ENCODE assay signal across 8 cellular contexts in the genomic region with DNA sequence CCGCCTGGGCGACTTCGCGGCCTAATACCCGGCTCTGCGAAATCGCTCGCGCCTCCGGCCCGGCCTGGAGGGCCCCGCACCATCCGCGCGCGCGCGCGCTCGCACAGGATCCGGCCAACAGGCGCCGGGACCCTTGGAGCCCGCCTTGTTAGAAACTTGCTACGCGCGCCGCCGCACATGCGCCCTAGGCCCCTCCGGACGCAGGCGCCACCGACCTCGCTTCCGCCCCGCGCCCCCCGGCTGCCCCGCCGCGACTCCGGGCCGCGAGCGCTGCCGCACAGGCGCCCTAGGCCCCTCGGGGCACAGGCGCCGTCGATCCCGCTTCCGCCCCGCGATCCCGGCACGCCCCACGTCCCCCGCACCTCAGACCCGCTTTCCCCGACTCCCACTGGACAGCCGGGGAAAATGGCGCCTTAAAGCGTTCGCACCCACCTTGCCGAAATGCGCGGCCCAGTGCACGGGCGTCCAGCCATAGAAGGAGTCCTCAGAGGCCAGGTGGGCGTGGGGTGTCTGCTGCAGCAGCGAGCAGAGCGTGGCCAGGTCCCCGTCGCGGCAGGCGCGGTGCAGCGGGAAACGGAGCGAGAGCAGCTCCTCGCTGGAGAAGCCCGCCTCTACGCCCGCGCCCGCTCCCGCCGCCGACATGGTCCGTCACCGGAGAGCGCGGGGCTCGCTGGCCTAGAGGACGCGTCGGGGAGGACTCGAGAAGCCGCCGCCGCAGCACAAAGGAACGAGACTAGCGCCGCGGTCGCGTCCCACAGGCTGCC. TPM values are rescaled to one million over a fixed set of nuclear protein-coding genes. Genes with fewer than 3 reads are reported as not detected.
DNase-seq lines count a peak whose midpoint lies in the region; ATAC-seq and TF ChIP-seq lines count a peak whose summit lies in the region.

No MANE protein-coding gene starts in this region.

- H3K4me3 ChIP-seq in thoracic aorta: peak overlapping the region; percentile 95

- H3K27me3 Mint-ChIP-seq in activated naive CD4-positive, alpha-beta T cell treated with anti-CD3 and anti-CD28 coated beads, Interleukin-2, amount 10 ng/mL, durations not matched to agents 7 days and 5 days: no peaks in the 10 kb centered on the region
- peaks cover 3% of the 10 kb centered on the region for H3K27me3 Mint-ChIP-seq in glutamatergic neuron (ENCODE audit: unreplicated experiment)
- H3K27me3 Mint-ChIP-seq in osteocyte (ENCODE audit: unreplicated experiment): no peaks in the 10 kb centered on the region

- peak overlapping the region; percentile 95 for H3K27ac Mint-ChIP-seq in activated naive CD4-positive, alpha-beta T cell treated with anti-CD3 and anti-CD28 coated beads, Interleukin-2, amount 10 ng/mL, durations not matched to agents 7 days and 5 days
- H3K27ac Mint-ChIP-seq in glutamatergic neuron (ENCODE audit: unreplicated experiment) (peak overlapping the region; percentile 86), osteocyte (ENCODE audit: unreplicated experiment) (peak overlapping the region; percentile 85)

- peaks cover 27% of the 10 kb centered on the region for H3K36me3 Mint-ChIP-seq in activated naive CD4-positive, alpha-beta T cell treated with anti-CD3 and anti-CD28 coated beads, Interleukin-2, amount 10 ng/mL, durations not matched to agents 7 days and 5 days
- H3K36me3 Mint-ChIP-seq in glutamatergic neuron (ENCODE audit: unreplicated experiment): no peaks in the 10 kb centered on the region
- peaks cover 8% of the 10 kb centered on the region for H3K36me3 Mint-ChIP-seq in osteocyte (ENCODE audit: unreplicated experiment)

- DNase-seq in ELF-1 (ENCODE audit: low read depth, low spot score) (peak; percentile 74), SK-N-DZ (ENCODE audit: low spot score) (peak; percentile 81), glutamatergic neuron (peak; percentile 85), osteocyte (ENCODE audit: extremely low spot score, unreplicated experiment) (peak; percentile 88), thoracic aorta (ENCODE audit: low spot score) (peak; percentile 21)
- DNase-seq in activated naive CD4-positive, alpha-beta T cell treated with anti-CD3 and anti-CD28 coated beads, Interleukin-2, amount 10 ng/mL, durations not matched to agents 7 days and 5 days: peak; percentile 81

- H3K27ac ChIP-seq in thoracic aorta: peak overlapping the region; percentile 99

- H3K4me3 Mint-ChIP-seq in activated naive CD4-positive, alpha-beta T cell treated with anti-CD3 and anti-CD28 coated beads, Interleukin-2, amount 10 ng/mL, durations not matched to agents 7 days and 5 days: peak overlapping the region; percentile 92
- H3K4me3 Mint-ChIP-seq in glutamatergic neuron (ENCODE audit: unreplicated experiment) (peak overlapping the region; percentile 82), osteocyte (ENCODE audit: unreplicated experiment) (peak overlapping the region; percentile 91)

- H3K36me3 ChIP-seq in thoracic aorta: no peaks in the 10 kb centered on the region

- H3K9me3 ChIP-seq in thoracic aorta: no peaks in the 10 kb centered on the region

- CTCF ChIA-PET in activated naive CD4-positive, alpha-beta T cell treated with anti-CD3 and anti-CD28 coated beads, Interleukin-2, amount 10 ng/mL, durations not matched to agents 7 days and 5 days (lab: Charles Lee): interaction anchor here (0.6 to 1.7 kb wide), 3 partner anchors 10 to 340 kb away, joined by 3 to 10 read pairs (median 10); no protein-coding TSS in a partner anchor

- no peaks in the 10 kb centered on the region for H3K9me3 Mint-ChIP-seq in activated naive CD4-positive, alpha-beta T cell treated with anti-CD3 and anti-CD28 coated beads, Interleukin-2, amount 10 ng/mL, durations not matched to agents 7 days and 5 days
- H3K9me3 Mint-ChIP-seq in glutamatergic neuron (ENCODE audit: unreplicated experiment) (peaks cover 2% of the 10 kb centered on the region), osteocyte (ENCODE audit: unreplicated experiment) (no peaks in the 10 kb centered on the region)

- TF ChIP-seq CTCF in glutamatergic neuron (IDR thresholded peaks at IDR 0.05; ENCODE audit: partially characterized antibody, unreplicated experiment) (no peak), osteocyte (IDR thresholded peaks at IDR 0.05) (no peak), thoracic aorta (IDR thresholded peaks at IDR 0.05) (no peak)

- no peaks in the 10 kb centered on the region for H3K27me3 ChIP-seq in thoracic aorta (replicated peaks; ENCODE audit: insufficient read depth)

- H3K4me1 ChIP-seq in thoracic aorta (ENCODE audit: control insufficient read depth in 1 of 2, low read depth in 2 of 2): peaks cover 13 to 46% of the 10 kb centered on the region in 2 donors

- H3K4me1 Mint-ChIP-seq in activated naive CD4-positive, alpha-beta T cell treated with anti-CD3 and anti-CD28 coated beads, Interleukin-2, amount 10 ng/mL, durations not matched to agents 7 days and 5 days: peaks cover 49% of the 10 kb centered on the region
- H3K4me1 Mint-ChIP-seq in glutamatergic neuron (ENCODE audit: low read depth, unreplicated experiment): peaks cover 23% of the 10 kb centered on the region
- peaks cover 54% of the 10 kb centered on the region for H3K4me1 Mint-ChIP-seq in osteocyte (ENCODE audit: unreplicated experiment)

- no peak for TF ChIP-seq EP300 in Ishikawa (IDR thresholded peaks at IDR 0.05; ENCODE audit: borderline replicate concordance)

- ATAC-seq in GM21576 (IDR thresholded peaks at IDR 0.05; ENCODE audit: unreplicated experiment) (peak; percentile 32), thoracic aorta (ENCODE audit: insufficient number of reproducible peaks, low FRiP score, low read depth) (peak; percentile 11)

- no peak for TF ChIP-seq RAD21 in Ishikawa (IDR thresholded peaks at IDR 0.05; ENCODE audit: low read depth)

TF ChIP-seq in Ishikawa, 13 proteins besides CTCF, POLR2A, EP300 and RAD21:
- TF ChIP-seq CREB1 (IDR thresholded peaks at IDR 0.05; ENCODE audit: low read depth): no peak
- no peak for TF ChIP-seq CEBPB (IDR thresholded peaks at IDR 0.05)
- no peak for TF ChIP-seq USF1 (IDR thresholded peaks at IDR 0.05)
- TF ChIP-seq EGR1 (IDR thresholded peaks at IDR 0.05): 0 out of 2 replicates have a peak, but pooled peaks have one; percentile 23
- peak; percentile 88 for TF ChIP-seq YY1 (IDR thresholded peaks at IDR 0.05; ENCODE audit: low read depth)
- no peak for TF ChIP-seq REST (IDR thresholded peaks at IDR 0.05; ENCODE audit: low read depth)
- no peak for TF ChIP-seq NFIC (IDR thresholded peaks at IDR 0.05)
- peak; percentile 54; the same call in 1 of the 2 replicates for TF ChIP-seq TCF12 (IDR thresholded peaks at IDR 0.05; ENCODE audit: low read depth)
- TF ChIP-seq TEAD4 (IDR thresholded peaks at IDR 0.05): no peak
- TF ChIP-seq FOXM1 (IDR thresholded peaks at IDR 0.05; ENCODE audit: borderline replicate concordance, low read depth): no peak
- TF ChIP-seq MAX (IDR thresholded peaks at IDR 0.05): peak; percentile 60; the same call in 1 of the 2 replicates
- peak; percentile 74 for TF ChIP-seq TAF1 (IDR thresholded peaks at IDR 0.05; ENCODE audit: low read depth)
- peak; percentile 41; the same call in 1 of the 2 replicates for TF ChIP-seq ZBTB7A (IDR thresholded peaks at IDR 0.05; ENCODE audit: low read depth)
TF ChIP-seq in Ishikawa: peak in this region for 6.

RNA-seq across cellular contexts. Expression of gene ANKRD10, which starts 0.4 kb away (rescaled TPM):
- 103 and 125 TPM in 2 replicates for polyA plus RNA-seq in SK-N-DZ (2014; cell fraction: cytosol; rRNA removed)
- polyA plus RNA-seq in SK-N-DZ (2014; cell fraction: nucleus; rRNA removed): 331 and 363 TPM in 2 replicates
- total RNA-seq in glutamatergic neuron (ENCODE audit: unreplicated experiment) (188 TPM), osteocyte (248 and 257 TPM in 2 replicates), thoracic aorta (100 to 1,000 TPM; 195 to 200 TPM)

Comparison
In these comparisons a context has a peak if more than half of its experiments do, and no peak if none do; other contexts are left out.
1. Peak in every context shown above with its lines: DNase-seq, ATAC-seq, H3K4me3 ChIP-seq and H3K27ac ChIP-seq.
2. DNase-seq: peak in every context shown above with its lines; median percentile 88 in osteocyte; 85 in glutamatergic neuron; 81 in SK-N-DZ; 81 in activated naive CD4-positive, alpha-beta T cell treated with anti-CD3 and anti-CD28 coated beads, Interleukin-2, amount 10 ng/mL, durations not matched to agents 7 days and 5 days; 74 in ELF-1; 21 in thoracic aorta.